In genomic region chr12:75976113-75976512, GRCh38 we compare ENCODE assay signal across 1 cellular context.
TF ChIP-seq lines count a peak whose summit lies in the region.

No MANE protein-coding gene starts in this region.

TF ChIP-seq in HCT116, 20 proteins besides CTCF, POLR2A, EP300 and RAD21 (continued from another document):
- TF ChIP-seq REST (IDR thresholded peaks at IDR 0.05; ENCODE audit: low read depth) = no peak
- no peak for TF ChIP-seq SRF (IDR thresholded peaks at IDR 0.05; ENCODE audit: low read depth)
- TF ChIP-seq, protein P1, sequence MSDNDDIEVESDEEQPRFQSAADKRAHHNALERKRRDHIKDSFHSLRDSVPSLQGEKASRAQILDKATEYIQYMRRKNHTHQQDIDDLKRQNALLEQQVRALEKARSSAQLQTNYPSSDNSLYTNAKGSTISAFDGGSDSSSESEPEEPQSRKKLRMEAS (IDR thresholded peaks at IDR 0.05) = no peak
- TF ChIP-seq CEBPB (IDR thresholded peaks at IDR 0.05; ENCODE audit: low read depth) = no peak
TF ChIP-seq in HCT116: peak in this region for 0.
